ENCODE assay signal across 3 cellular contexts in genomic region chr10:80488539-80489066, GRCh38.
TF ChIP-seq lines count a peak whose summit lies in the region.

No MANE protein-coding gene starts in this region.

TF ChIP-seq in HepG2, 621 proteins besides CTCF, POLR2A, EP300 and RAD21:
- TF ChIP-seq RELA (CRISPR knock-in tag; IDR thresholded peaks at IDR 0.05) (no peak), ZNF274 (CRISPR knock-in tag; IDR thresholded peaks at IDR 0.05) (no peak), GABPB1 (CRISPR knock-in tag; IDR thresholded peaks at IDR 0.05) (no peak), ZNF780A (CRISPR knock-in tag; IDR thresholded peaks at IDR 0.05) (no peak), PRPF4 (IDR thresholded peaks at IDR 0.05; ENCODE audit: low read depth, low read length, poor library complexity, severe bottlenecking) (no peak), ZNF143 (CRISPR knock-in tag; IDR thresholded peaks at IDR 0.05) (no peak), IKZF1 (IDR thresholded peaks at IDR 0.05) (no peak), ARID4A (CRISPR knock-in tag; IDR thresholded peaks at IDR 0.05; ENCODE audit: borderline replicate concordance) (no peak), MBD4 (IDR thresholded peaks at IDR 0.05; ENCODE audit: borderline replicate concordance, low read length) (no peak), U2AF1 (optimal IDR thresholded peaks at IDR 0.05; ENCODE audit: low read depth, low read length) (no peak), GZF1 (CRISPR knock-in tag; IDR thresholded peaks at IDR 0.05) (no peak), ZNF556 (CRISPR knock-in tag; IDR thresholded peaks at IDR 0.05; ENCODE audit: borderline replicate concordance) (no peak), PHF20 (CRISPR knock-in tag; IDR thresholded peaks at IDR 0.05) (no peak), NFYB (CRISPR knock-in tag; IDR thresholded peaks at IDR 0.05) (no peak), E2F2 (CRISPR knock-in tag; IDR thresholded peaks at IDR 0.05; ENCODE audit: borderline replicate concordance) (no peak), KLF16 (CRISPR knock-in tag; IDR thresholded peaks at IDR 0.05) (no peak), ZNF337 (CRISPR knock-in tag; IDR thresholded peaks at IDR 0.05; ENCODE audit: borderline replicate concordance, low read depth) (no peak), ZNF282 (IDR thresholded peaks at IDR 0.05; ENCODE audit: partially characterized antibody) (no peak)

TF ChIP-seq in liver, 16 proteins besides CTCF, POLR2A, EP300 and RAD21:
- TF ChIP-seq ZBTB33 (IDR thresholded peaks at IDR 0.05), result no peak
- TF ChIP-seq TAF1 (conservative IDR thresholded peaks at IDR 0.05), result no peak
- no peak for TF ChIP-seq NR2F2 (IDR thresholded peaks at IDR 0.05)
- TF ChIP-seq FOXA2 (IDR thresholded peaks at IDR 0.05), result no peak
- no peak for TF ChIP-seq RXRA (IDR thresholded peaks at IDR 0.05)
- no peak for TF ChIP-seq HNF4A (conservative IDR thresholded peaks at IDR 0.05)
- TF ChIP-seq ATF3 (IDR thresholded peaks at IDR 0.05), result no peak
- no peak for TF ChIP-seq EGR1 (IDR thresholded peaks at IDR 0.05; ENCODE audit: low read depth in 2 of 2)
- TF ChIP-seq, protein P1, sequence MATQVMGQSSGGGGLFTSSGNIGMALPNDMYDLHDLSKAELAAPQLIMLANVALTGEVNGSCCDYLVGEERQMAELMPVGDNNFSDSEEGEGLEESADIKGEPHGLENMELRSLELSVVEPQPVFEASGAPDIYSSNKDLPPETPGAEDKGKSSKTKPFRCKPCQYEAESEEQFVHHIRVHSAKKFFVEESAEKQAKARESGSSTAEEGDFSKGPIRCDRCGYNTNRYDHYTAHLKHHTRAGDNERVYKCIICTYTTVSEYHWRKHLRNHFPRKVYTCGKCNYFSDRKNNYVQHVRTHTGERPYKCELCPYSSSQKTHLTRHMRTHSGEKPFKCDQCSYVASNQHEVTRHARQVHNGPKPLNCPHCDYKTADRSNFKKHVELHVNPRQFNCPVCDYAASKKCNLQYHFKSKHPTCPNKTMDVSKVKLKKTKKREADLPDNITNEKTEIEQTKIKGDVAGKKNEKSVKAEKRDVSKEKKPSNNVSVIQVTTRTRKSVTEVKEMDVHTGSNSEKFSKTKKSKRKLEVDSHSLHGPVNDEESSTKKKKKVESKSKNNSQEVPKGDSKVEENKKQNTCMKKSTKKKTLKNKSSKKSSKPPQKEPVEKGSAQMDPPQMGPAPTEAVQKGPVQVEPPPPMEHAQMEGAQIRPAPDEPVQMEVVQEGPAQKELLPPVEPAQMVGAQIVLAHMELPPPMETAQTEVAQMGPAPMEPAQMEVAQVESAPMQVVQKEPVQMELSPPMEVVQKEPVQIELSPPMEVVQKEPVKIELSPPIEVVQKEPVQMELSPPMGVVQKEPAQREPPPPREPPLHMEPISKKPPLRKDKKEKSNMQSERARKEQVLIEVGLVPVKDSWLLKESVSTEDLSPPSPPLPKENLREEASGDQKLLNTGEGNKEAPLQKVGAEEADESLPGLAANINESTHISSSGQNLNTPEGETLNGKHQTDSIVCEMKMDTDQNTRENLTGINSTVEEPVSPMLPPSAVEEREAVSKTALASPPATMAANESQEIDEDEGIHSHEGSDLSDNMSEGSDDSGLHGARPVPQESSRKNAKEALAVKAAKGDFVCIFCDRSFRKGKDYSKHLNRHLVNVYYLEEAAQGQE (IDR thresholded peaks at IDR 0.05), result no peak
- TF ChIP-seq YY1 (IDR thresholded peaks at IDR 0.05), result no peak
- no peak for TF ChIP-seq GABPA (IDR thresholded peaks at IDR 0.05 in 1 of 2, conservative IDR thresholded peaks at IDR 0.05 in 1 of 2)
- TF ChIP-seq HNF4G (IDR thresholded peaks at IDR 0.05), result no peak
- TF ChIP-seq FOXA1 (IDR thresholded peaks at IDR 0.05), result no peak
TF ChIP-seq in liver: peak in this region for 0.

TF ChIP-seq in GM23338, 12 proteins besides CTCF, POLR2A, EP300 and RAD21:
- TF ChIP-seq NANOG (IDR thresholded peaks at IDR 0.05; ENCODE audit: borderline replicate concordance) (no peak), CREB1 (CRISPR knock-in tag; IDR thresholded peaks at IDR 0.05; ENCODE audit: low read depth) (no peak), STAT1 (IDR thresholded peaks at IDR 0.05; ENCODE audit: unreplicated experiment) (no peak), ZNF114 (CRISPR knock-in tag; IDR thresholded peaks at IDR 0.05) (no peak), EZH2 (IDR thresholded peaks at IDR 0.05; ENCODE audit: low read depth, unreplicated experiment) (no peak), POLR2AphosphoS5 (IDR thresholded peaks at IDR 0.05; ENCODE audit: low read depth) (no peak), JUNB (IDR thresholded peaks at IDR 0.05; ENCODE audit: unreplicated experiment) (no peak), ZNF331 (CRISPR knock-in tag; IDR thresholded peaks at IDR 0.05; ENCODE audit: low read depth) (no peak), EZH2phosphoT487 (IDR thresholded peaks at IDR 0.05; ENCODE audit: unreplicated experiment) (no peak)
- TF ChIP-seq, protein P1 (IDR thresholded peaks at IDR 0.05; ENCODE audit: unreplicated experiment), result no peak
- TF ChIP-seq, protein P2, sequence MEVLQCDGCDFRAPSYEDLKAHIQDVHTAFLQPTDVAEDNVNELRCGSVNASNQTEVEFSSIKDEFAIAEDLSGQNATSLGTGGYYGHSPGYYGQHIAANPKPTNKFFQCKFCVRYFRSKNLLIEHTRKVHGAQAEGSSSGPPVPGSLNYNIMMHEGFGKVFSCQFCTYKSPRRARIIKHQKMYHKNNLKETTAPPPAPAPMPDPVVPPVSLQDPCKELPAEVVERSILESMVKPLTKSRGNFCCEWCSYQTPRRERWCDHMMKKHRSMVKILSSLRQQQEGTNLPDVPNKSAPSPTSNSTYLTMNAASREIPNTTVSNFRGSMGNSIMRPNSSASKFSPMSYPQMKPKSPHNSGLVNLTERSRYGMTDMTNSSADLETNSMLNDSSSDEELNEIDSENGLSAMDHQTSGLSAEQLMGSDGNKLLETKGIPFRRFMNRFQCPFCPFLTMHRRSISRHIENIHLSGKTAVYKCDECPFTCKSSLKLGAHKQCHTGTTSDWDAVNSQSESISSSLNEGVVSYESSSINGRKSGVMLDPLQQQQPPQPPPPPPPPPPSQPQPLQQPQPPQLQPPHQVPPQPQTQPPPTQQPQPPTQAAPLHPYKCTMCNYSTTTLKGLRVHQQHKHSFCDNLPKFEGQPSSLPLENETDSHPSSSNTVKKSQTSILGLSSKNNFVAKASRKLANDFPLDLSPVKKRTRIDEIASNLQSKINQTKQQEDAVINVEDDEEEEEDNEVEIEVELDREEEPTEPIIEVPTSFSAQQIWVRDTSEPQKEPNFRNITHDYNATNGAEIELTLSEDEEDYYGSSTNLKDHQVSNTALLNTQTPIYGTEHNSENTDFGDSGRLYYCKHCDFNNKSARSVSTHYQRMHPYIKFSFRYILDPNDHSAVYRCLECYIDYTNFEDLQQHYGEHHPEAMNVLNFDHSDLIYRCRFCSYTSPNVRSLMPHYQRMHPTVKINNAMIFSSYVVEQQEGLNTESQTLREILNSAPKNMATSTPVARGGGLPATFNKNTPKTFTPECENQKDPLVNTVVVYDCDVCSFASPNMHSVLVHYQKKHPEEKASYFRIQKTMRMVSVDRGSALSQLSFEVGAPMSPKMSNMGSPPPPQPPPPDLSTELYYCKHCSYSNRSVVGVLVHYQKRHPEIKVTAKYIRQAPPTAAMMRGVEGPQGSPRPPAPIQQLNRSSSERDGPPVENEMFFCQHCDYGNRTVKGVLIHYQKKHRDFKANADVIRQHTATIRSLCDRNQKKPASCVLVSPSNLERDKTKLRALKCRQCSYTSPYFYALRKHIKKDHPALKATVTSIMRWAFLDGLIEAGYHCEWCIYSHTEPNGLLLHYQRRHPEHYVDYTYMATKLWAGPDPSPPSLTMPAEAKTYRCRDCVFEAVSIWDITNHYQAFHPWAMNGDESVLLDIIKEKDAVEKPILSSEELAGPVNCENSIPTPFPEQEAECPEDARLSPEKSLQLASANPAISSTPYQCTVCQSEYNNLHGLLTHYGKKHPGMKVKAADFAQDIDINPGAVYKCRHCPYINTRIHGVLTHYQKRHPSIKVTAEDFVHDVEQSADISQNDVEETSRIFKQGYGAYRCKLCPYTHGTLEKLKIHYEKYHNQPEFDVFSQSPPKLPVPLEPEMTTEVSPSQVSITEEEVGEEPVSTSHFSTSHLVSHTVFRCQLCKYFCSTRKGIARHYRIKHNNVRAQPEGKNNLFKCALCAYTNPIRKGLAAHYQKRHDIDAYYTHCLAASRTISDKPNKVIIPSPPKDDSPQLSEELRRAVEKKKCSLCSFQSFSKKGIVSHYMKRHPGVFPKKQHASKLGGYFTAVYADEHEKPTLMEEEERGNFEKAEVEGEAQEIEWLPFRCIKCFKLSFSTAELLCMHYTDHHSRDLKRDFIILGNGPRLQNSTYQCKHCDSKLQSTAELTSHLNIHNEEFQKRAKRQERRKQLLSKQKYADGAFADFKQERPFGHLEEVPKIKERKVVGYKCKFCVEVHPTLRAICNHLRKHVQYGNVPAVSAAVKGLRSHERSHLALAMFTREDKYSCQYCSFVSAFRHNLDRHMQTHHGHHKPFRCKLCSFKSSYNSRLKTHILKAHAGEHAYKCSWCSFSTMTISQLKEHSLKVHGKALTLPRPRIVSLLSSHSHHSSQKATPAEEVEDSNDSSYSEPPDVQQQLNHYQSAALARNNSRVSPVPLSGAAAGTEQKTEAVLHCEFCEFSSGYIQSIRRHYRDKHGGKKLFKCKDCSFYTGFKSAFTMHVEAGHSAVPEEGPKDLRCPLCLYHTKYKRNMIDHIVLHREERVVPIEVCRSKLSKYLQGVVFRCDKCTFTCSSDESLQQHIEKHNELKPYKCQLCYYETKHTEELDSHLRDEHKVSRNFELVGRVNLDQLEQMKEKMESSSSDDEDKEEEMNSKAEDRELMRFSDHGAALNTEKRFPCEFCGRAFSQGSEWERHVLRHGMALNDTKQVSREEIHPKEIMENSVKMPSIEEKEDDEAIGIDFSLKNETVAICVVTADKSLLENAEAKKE (CRISPR knock-in tag; IDR thresholded peaks at IDR 0.05), result no peak
- TF ChIP-seq, protein P3, sequence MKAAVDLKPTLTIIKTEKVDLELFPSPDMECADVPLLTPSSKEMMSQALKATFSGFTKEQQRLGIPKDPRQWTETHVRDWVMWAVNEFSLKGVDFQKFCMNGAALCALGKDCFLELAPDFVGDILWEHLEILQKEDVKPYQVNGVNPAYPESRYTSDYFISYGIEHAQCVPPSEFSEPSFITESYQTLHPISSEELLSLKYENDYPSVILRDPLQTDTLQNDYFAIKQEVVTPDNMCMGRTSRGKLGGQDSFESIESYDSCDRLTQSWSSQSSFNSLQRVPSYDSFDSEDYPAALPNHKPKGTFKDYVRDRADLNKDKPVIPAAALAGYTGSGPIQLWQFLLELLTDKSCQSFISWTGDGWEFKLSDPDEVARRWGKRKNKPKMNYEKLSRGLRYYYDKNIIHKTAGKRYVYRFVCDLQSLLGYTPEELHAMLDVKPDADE (IDR thresholded peaks at IDR 0.05), result no peak
